26 cellular contexts compared by ENCODE assay signal in the genomic region with DNA sequence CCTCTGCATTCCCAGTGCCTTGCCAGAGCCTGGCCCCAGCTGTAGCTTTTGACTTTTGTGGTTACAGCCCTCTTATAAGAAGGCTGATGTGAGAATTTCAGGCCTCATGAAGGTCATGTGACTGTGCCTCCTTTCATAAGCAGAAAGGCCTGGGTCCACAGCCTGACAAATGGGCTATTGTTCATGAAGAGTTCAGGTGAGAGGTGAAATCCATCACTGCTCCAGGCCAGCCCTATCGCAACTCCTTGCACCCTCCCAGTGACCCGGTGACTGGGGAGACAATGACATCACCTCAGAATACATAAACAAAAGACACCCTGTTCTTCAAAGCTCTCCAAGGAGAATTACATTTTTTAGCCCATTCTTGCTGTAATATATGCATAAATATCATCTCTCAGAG.
A peak's percentile ranks its signal among the peaks of the same experiment; 100 is the strongest.
DNase-seq lines count a peak whose midpoint lies in the region; ATAC-seq, FAIRE-seq and TF ChIP-seq lines count a peak whose summit lies in the region.
"Had no signal": no experiment of that assay in that cellular context is flagged by ENCODE, and none has a peak within 500 bp of the region (broad histone marks: within the 10 kb centered on the region; RNA-seq: fewer than 3 reads in every experiment).

No MANE protein-coding gene starts in this region.

- peaks cover 0 to 3% (median 1%) of the 10 kb centered on the region in 3 donors for H3K27me3 Mint-ChIP-seq in immature natural killer cell (ENCODE audit: low read depth in 3 of 3)
- H3K27me3 Mint-ChIP-seq: activated naive CD8-positive, alpha-beta T cell; CD4-positive, alpha-beta memory T cell; memory B cell had no signal

- no peak overlapping the region for H3K4me3 Mint-ChIP-seq in immature natural killer cell
- H3K4me3 Mint-ChIP-seq: activated CD4-positive, alpha-beta T cell treated with anti-CD3 and anti-CD28 coated beads, Interleukin-2, amount 10 ng/mL, durations not matched to agents 24 days and 14 days; activated naive CD8-positive, alpha-beta T cell; CD4-positive, alpha-beta memory T cell; memory B cell; T-helper 1 cell treated with Interleukin-12 subunit alpha and Interleukin-12 subunit beta and Interleukin-4 antibody, amounts not matched to agents 30 μg/mL and 1 μg/mL, for 36 hours had no signal

- H3K4me2 ChIP-seq in KMS-11, result no peak overlapping the region
- no peak overlapping the region for H3K4me2 ChIP-seq in K562 (ENCODE audit: insufficient read depth, low read length)

- in situ Hi-C loops in K562 (cut with MboI), result no loop called here

- BruUV-seq in K562 (replicated peaks; lab: Mats Ljungman, UMichigan), result no TSS peak

- TF ChIP-seq POLR2A in K562 (conservative IDR thresholded peaks at IDR 0.05), result no peak

- no peak for TF ChIP-seq RAD21 in K562 (CRISPR knock-in tag; conservative IDR thresholded peaks at IDR 0.05 in 1 of 2, IDR thresholded peaks at IDR 0.05 in 1 of 2)

- H3K4me1 ChIP-seq in KMS-11 (ENCODE audit: low read depth, poor library complexity, severe bottlenecking) (peaks cover 6% of the 10 kb centered on the region), K562 (replicated peaks in 1 of 2; ENCODE audit: control insufficient read depth in 2 of 2, insufficient read depth in 2 of 2, low read length in 2 of 2) (peaks cover 2 to 17% of the 10 kb centered on the region in 2 experiments; a peak in 3 of 5 replicates)
- H3K4me1 ChIP-seq: foreskin keratinocyte, transverse colon had no signal

- H3K36me3 Mint-ChIP-seq in immature natural killer cell, result no peaks in the 10 kb centered on the region
- H3K36me3 Mint-ChIP-seq: activated naive CD8-positive, alpha-beta T cell; CD4-positive, alpha-beta memory T cell; memory B cell had no signal

- DNase-seq in H4 (ENCODE audit: low spot score), result peak; percentile 25
- DNase-seq in K562 (ENCODE audit: extremely low read depth in 1 of 4, low spot score in 3 of 4), result no peak
- peak; percentile 10 for DNase-seq in posterior vena cava (ENCODE audit: low spot score)
- DNase-seq in activated CD4-positive, CD25-positive, alpha-beta regulatory T cell (lab: John Stamatoyannopoulos, UW), result no peak
- DNase-seq in immature natural killer cell, result no peak
- DNase-seq: activated CD4-positive, alpha-beta T cell treated with anti-CD3 and anti-CD28 coated beads, Interleukin-2, amount 10 ng/mL, durations not matched to agents 24 days and 14 days; CD4-positive, alpha-beta memory T cell; cerebellar nuclear complex; DMS153; foreskin keratinocyte; GDM1; MG63; NCI-H226; NCI-H748 treated with DMSO at 0.1 percent for 48 hours; nucleus accumbens; OCI-M1; retina; SIG-M5; stimulated activated CD4-positive, alpha-beta T cell treated with anti-CD3 and anti-CD28 coated beads, Interleukin-12 subunit alpha, Interleukin-12 subunit beta, amount 100 ng/mL, for 4 hours; transverse colon had no signal

- H3K9ac ChIP-seq in KMS-11 (no peak overlapping the region), K562 (ENCODE audit: insufficient read depth in 1 of 2, low read depth in 2 of 2, low read length in 2 of 2) (no peak overlapping the region)

- H3K9me3 ChIP-seq in K562 (replicated peaks; ENCODE audit: control insufficient read depth, insufficient read depth, low read depth, low read length), result no peaks in the 10 kb centered on the region
- H3K9me3 ChIP-seq: MG63, transverse colon had no signal

- H3K79me2 ChIP-seq in KMS-11 (ENCODE audit: insufficient read depth, low read depth) (no peaks in the 10 kb centered on the region), K562 (ENCODE audit: control insufficient read depth, insufficient read depth, low read length) (no peaks in the 10 kb centered on the region)

- intact Hi-C loops in K562 (cut with micrococcal nuclease), result no loop called here
- intact Hi-C loops in posterior vena cava (cut with DNase I), result no loop called here

- H3K4me3 ChIP-seq in KMS-11 (IDR thresholded peaks at IDR 0.05; ENCODE audit: insufficient read depth, low read depth, low read length) (no peak overlapping the region), K562 (no peak overlapping the region)
- H3K4me3 ChIP-seq: MG63, transverse colon had no signal

- H3K9me1 ChIP-seq in K562 (ENCODE audit: control insufficient read depth, insufficient read depth, low read length), result no peaks in the 10 kb centered on the region

- H3K9me3 Mint-ChIP-seq in immature natural killer cell, result no peaks in the 10 kb centered on the region
- H3K9me3 Mint-ChIP-seq: activated CD4-positive, alpha-beta T cell treated with anti-CD3 and anti-CD28 coated beads, Interleukin-2, amount 10 ng/mL, durations not matched to agents 24 days and 14 days; CD4-positive, alpha-beta memory T cell; memory B cell; T-helper 1 cell treated with Interleukin-12 subunit alpha and Interleukin-12 subunit beta and Interleukin-4 antibody, amounts not matched to agents 30 μg/mL and 1 μg/mL, for 36 hours had no signal

- POLR2A ChIA-PET in K562 (lab: Yijun Ruan, JAX), result no interaction called here

- no peak for FAIRE-seq in K562 (lab: Jason Lieb, UNC)

- 10% methylated on average over 2 of the region's 2 CpGs for WGBS in K562 (ENCODE audit: insufficient coverage, low coverage, missing lambda C conversion rate)

- no peaks in the 10 kb centered on the region for H4K20me1 ChIP-seq in KMS-11 (ENCODE audit: insufficient read depth)
- no peaks in the 10 kb centered on the region for H4K20me1 ChIP-seq in K562 (replicated peaks; ENCODE audit: control insufficient read depth, insufficient read depth, low read length)

- H3K27ac ChIP-seq in KMS-11 (no peak overlapping the region), K562 (ENCODE audit: extremely low read depth, low read depth, low read length) (no peak overlapping the region)
- H3K27ac ChIP-seq: foreskin keratinocyte, transverse colon had no signal

- TF ChIP-seq CTCF in KMS-11 (conservative IDR thresholded peaks at IDR 0.05; ENCODE audit: low read depth, low read length) (no peak), K562 (IDR thresholded peaks at IDR 0.05 in 2 of 3, conservative IDR thresholded peaks at IDR 0.05 in 1 of 3; ENCODE audit: insufficient read depth in 2 of 3, low read depth in 1 of 3, low read length in 3 of 3) (no peak)

- no peaks in the 10 kb centered on the region for H3K27me3 ChIP-seq in KMS-11 (ENCODE audit: insufficient read depth, low read depth)
- no peaks in the 10 kb centered on the region; a peak in 1 of 5 replicates for H3K27me3 ChIP-seq in K562 (ENCODE audit: control insufficient read depth in 2 of 2, insufficient read depth in 2 of 2, low read length in 2 of 2)
- H3K27me3 ChIP-seq: foreskin keratinocyte, MG63, transverse colon had no signal

- TF ChIP-seq EP300 in K562 (IDR thresholded peaks at IDR 0.05; ENCODE audit: low read length), result no peak

- ATAC-seq in K562 (no peak), GM21737 (IDR thresholded peaks at IDR 0.05; ENCODE audit: unreplicated experiment) (no peak), HG03378 (IDR thresholded peaks at IDR 0.05; ENCODE audit: unreplicated experiment) (no peak)
- ATAC-seq: foreskin keratinocyte had no signal

- no peaks in the 10 kb centered on the region for H3K4me1 Mint-ChIP-seq in immature natural killer cell
- H3K4me1 Mint-ChIP-seq: memory B cell had no signal

- H3K27ac Mint-ChIP-seq in immature natural killer cell, result peak overlapping the region in 1 of 6 donors; percentile 55
- H3K27ac Mint-ChIP-seq: activated CD4-positive, alpha-beta T cell treated with anti-CD3 and anti-CD28 coated beads, Interleukin-2, amount 10 ng/mL, durations not matched to agents 24 days and 14 days; activated naive CD8-positive, alpha-beta T cell; T-helper 1 cell treated with Interleukin-12 subunit alpha and Interleukin-12 subunit beta and Interleukin-4 antibody, amounts not matched to agents 30 μg/mL and 1 μg/mL, for 36 hours had no signal

- H2AFZ ChIP-seq in KMS-11 (ENCODE audit: low read depth) (peak overlapping the region; percentile 14; the same call in 1 of the 2 replicates), K562 (ENCODE audit: low read depth, low read length) (no peak overlapping the region)

- H3K36me3 ChIP-seq in KMS-11 (ENCODE audit: insufficient read depth) (no peaks in the 10 kb centered on the region), K562 (ENCODE audit: control insufficient read depth, insufficient read depth, low read length) (no peaks in the 10 kb centered on the region)
- H3K36me3 ChIP-seq: MG63, transverse colon had no signal

- CTCF ChIA-PET in K562 (lab: Yijun Ruan, JAX; ENCODE audit: low intra/inter-chr PET ratio), result no interaction called here

TF ChIP-seq in K562, 482 proteins besides CTCF, POLR2A, EP300 and RAD21 (continues in another document):
- TF ChIP-seq RBM14 (IDR thresholded peaks at IDR 0.05; ENCODE audit: borderline replicate concordance, insufficient read depth, low read depth, low read length) (no peak), PML (IDR thresholded peaks at IDR 0.05; ENCODE audit: low read length) (no peak), COPS2 (conservative IDR thresholded peaks at IDR 0.05) (no peak)
- TF ChIP-seq, protein P1, sequence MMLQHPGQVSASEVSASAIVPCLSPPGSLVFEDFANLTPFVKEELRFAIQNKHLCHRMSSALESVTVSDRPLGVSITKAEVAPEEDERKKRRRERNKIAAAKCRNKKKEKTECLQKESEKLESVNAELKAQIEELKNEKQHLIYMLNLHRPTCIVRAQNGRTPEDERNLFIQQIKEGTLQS (IDR thresholded peaks at IDR 0.05), result 0 out of 2 replicates have a peak, but pooled peaks have one; percentile 29
- TF ChIP-seq, protein P1 (CRISPR knock-in tag; conservative IDR thresholded peaks at IDR 0.05), result no peak
- TF ChIP-seq, protein P2, sequence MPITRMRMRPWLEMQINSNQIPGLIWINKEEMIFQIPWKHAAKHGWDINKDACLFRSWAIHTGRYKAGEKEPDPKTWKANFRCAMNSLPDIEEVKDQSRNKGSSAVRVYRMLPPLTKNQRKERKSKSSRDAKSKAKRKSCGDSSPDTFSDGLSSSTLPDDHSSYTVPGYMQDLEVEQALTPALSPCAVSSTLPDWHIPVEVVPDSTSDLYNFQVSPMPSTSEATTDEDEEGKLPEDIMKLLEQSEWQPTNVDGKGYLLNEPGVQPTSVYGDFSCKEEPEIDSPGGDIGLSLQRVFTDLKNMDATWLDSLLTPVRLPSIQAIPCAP (CRISPR knock-in tag; IDR thresholded peaks at IDR 0.05; ENCODE audit: borderline replicate concordance), result no peak

Comparison
In these comparisons a context has a peak if more than half of its experiments do, and no peak if none do; other contexts are left out.
1. DNase-seq: peak in H4 (single experiment) and posterior vena cava (single experiment); none in K562 (0 of 4), activated CD4-positive, CD25-positive, alpha-beta regulatory T cell (0 of 4) and immature natural killer cell (0 of 3).